Comparison of ENCODE assay signal across 23 cellular contexts in the genomic region with DNA sequence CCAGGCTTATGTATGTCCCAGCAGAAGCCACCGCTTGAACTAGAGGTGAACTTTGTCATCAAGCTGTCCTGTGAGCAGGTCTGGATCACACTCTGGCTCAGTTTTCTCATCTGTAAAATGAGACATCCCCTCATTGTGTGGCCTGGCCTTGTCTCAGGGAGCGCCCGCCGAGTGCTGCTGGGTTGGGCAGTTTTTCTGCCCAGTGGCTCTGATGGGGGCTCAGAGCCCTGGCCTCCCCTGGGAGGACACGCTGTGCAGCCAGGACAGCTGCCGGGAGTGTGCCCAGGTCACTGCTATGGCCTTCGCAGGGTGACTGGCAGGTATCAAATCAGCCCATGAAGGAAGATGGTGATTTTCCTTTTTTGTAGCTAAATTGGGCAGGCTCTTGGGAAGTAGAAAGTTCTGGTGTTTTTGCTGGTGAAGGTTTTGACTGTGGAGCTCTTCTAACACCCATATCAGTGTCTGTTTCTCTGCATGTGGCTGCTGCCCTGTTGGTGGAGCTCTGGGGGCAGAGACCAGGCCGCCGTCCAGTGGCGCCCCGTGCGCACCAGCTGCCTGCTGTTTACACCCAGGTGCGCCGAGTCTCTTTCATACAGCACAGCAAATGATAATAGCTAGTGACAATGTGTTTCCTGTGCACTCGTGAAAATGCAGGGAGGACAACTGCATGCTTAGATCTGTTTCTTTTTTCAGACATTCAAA. TPM values are rescaled to one million over a fixed set of nuclear protein-coding genes. Genes with fewer than 3 reads are reported as not detected.
DNase-seq lines count a peak whose midpoint lies in the region; ATAC-seq, FAIRE-seq and TF ChIP-seq lines count a peak whose summit lies in the region.
"Had no signal": no experiment of that assay in that cellular context is flagged by ENCODE, and none has a peak within 500 bp of the region (broad histone marks: within the 10 kb centered on the region; RNA-seq: fewer than 3 reads in every experiment).

No MANE protein-coding gene starts in this region.

- H3K4me2 ChIP-seq in HepG2 (ENCODE audit: low read depth, low read length) (no peak overlapping the region), hepatocyte (no peak overlapping the region)

- in situ Hi-C loops in HepG2 (cut with HindIII; ENCODE audit: extremely low pct_ligation_motif_present, low pct_unique_long_range_greater_than_20kb) = no loop called here

- H3K9me3 Mint-ChIP-seq in chondrocyte (ENCODE audit: low read depth) = no peaks in the 10 kb centered on the region
- H3K9me3 Mint-ChIP-seq: T-helper 1 cell treated with Interleukin-12 subunit alpha and Interleukin-12 subunit beta and Interleukin-4 antibody, amounts not matched to agents 30 μg/mL and 1 μg/mL, for 36 hours had no signal

- CTCF ChIA-PET in HepG2 (lab: Yijun Ruan, JAX; ENCODE audit: low intra/inter-chr PET ratio, low total read pairs) (no interaction called here), GM10248 (lab: Yijun Ruan, JAX) (interaction anchor here (2.0 kb wide), 1 partner anchor 10 kb away, joined by 8 read pairs; no protein-coding TSS in a partner anchor)

- no peak for TF ChIP-seq EP300 in HepG2 (IDR thresholded peaks at IDR 0.05; ENCODE audit: low read depth in 2 of 2, low read length in 2 of 2)
- TF ChIP-seq EP300 in HepG2 (CRISPR knock-in tag; IDR thresholded peaks at IDR 0.05; ENCODE audit: borderline replicate concordance) = no peak
- TF ChIP-seq EP300 in tibial nerve (IDR thresholded peaks at IDR 0.05) = no peak

- no peak for TF ChIP-seq RAD21 in HepG2 (CRISPR knock-in tag; IDR thresholded peaks at IDR 0.05)

- H3K9ac ChIP-seq in HepG2 (ENCODE audit: insufficient read depth, low read depth, low read length) = no peak overlapping the region

- TF ChIP-seq CTCF in HepG2 (CRISPR knock-in tag; IDR thresholded peaks at IDR 0.05) (no peak), right lobe of liver (IDR thresholded peaks at IDR 0.05) (no peak), chondrocyte (IDR thresholded peaks at IDR 0.05) (no peak), tibial nerve (IDR thresholded peaks at IDR 0.05) (no peak), hepatocyte (IDR thresholded peaks at IDR 0.05; ENCODE audit: poor library complexity) (no peak), GM10248 (IDR thresholded peaks at IDR 0.05; ENCODE audit: control extremely low read depth, extremely low read depth, low read depth, missing control alignments) (no peak)

- no peaks in the 10 kb centered on the region for H3K9me2 ChIP-seq in hepatocyte (replicated peaks; ENCODE audit: insufficient read depth)

- peak overlapping the region; percentile 20 for H3K27ac ChIP-seq in HepG2 (ENCODE audit: extremely low read length, insufficient read depth, low read length)
- no peak overlapping the region for H3K27ac ChIP-seq in right lobe of liver
- no peak overlapping the region for H3K27ac ChIP-seq in tibial nerve
- no peak overlapping the region for H3K27ac ChIP-seq in hepatocyte
- H3K27ac ChIP-seq: SJCRH30, testis had no signal

- intact Hi-C loops in HepG2 (cut with micrococcal nuclease; ENCODE audit: unreplicated experiment) = no loop called here
- intact Hi-C loops in right lobe of liver (cut with DNase I) = no loop called here

- H4K20me1 ChIP-seq in HepG2 (ENCODE audit: insufficient read depth, low read length) (no peaks in the 10 kb centered on the region), hepatocyte (ENCODE audit: insufficient read depth, poor library complexity, severe bottlenecking) (no peaks in the 10 kb centered on the region)

- H3K4me3 ChIP-seq in HepG2 (replicated peaks in 1 of 3; ENCODE audit: insufficient read depth in 1 of 3, low read depth in 2 of 3, low read length in 3 of 3) (no peak overlapping the region), right lobe of liver (no peak overlapping the region), tibial nerve (no peak overlapping the region), hepatocyte (no peak overlapping the region)
- H3K4me3 ChIP-seq: SJCRH30, testis had no signal

- H3K27me3 ChIP-seq in HepG2 (ENCODE audit: control insufficient read depth in 1 of 2, insufficient read depth in 2 of 2, low read length in 2 of 2) (no peaks in the 10 kb centered on the region), right lobe of liver (no peaks in the 10 kb centered on the region), tibial nerve (no peaks in the 10 kb centered on the region), hepatocyte (no peaks in the 10 kb centered on the region)
- H3K27me3 ChIP-seq: SJCRH30, testis had no signal

- peaks cover 13% of the 10 kb centered on the region for H3K27me3 Mint-ChIP-seq in chondrocyte (ENCODE audit: low read depth)

- 84% methylated on average over 9 of the region's 15 CpGs for WGBS in HepG2 (ENCODE audit: low lambda C conversion rate)
- 100% methylated on average over 4 of the region's 15 CpGs for WGBS in right lobe of liver (ENCODE audit: insufficient coverage, low coverage, low lambda C conversion rate, missing lambda C conversion rate)
- 85 to 91% methylated on average over 15 of the region's 15 CpGs for WGBS in tibial nerve, 2 donors
- WGBS in hepatocyte (ENCODE audit: low lambda C conversion rate, missing lambda C conversion rate) = 94% methylated on average over 15 of the region's 15 CpGs

- no peak for ATAC-seq in HepG2
- ATAC-seq in right lobe of liver = no peak
- ATAC-seq: esophagus mucosa, sciatic nerve had no signal

- H2AFZ ChIP-seq in HepG2 (ENCODE audit: low read length) (no peak overlapping the region), hepatocyte (no peak overlapping the region)

- H3K79me2 ChIP-seq in HepG2 (ENCODE audit: insufficient read depth, low read length) (no peaks in the 10 kb centered on the region), hepatocyte (no peaks in the 10 kb centered on the region)

- no peak overlapping the region for H3K27ac Mint-ChIP-seq in chondrocyte (ENCODE audit: unreplicated experiment)
- H3K27ac Mint-ChIP-seq: T-helper 1 cell treated with Interleukin-12 subunit alpha and Interleukin-12 subunit beta and Interleukin-4 antibody, amounts not matched to agents 30 μg/mL and 1 μg/mL, for 36 hours had no signal

- peaks cover 6% of the 10 kb centered on the region for H3K36me3 Mint-ChIP-seq in chondrocyte (ENCODE audit: low read depth)

- FAIRE-seq in HepG2 (lab: Jason Lieb, UNC) = no peak
- FAIRE-seq: frontal cortex, islet of Langerhans had no signal

- TF ChIP-seq POLR2A in HepG2 (IDR thresholded peaks at IDR 0.05; ENCODE audit: insufficient read depth in 1 of 2, low read depth in 2 of 2, low read length in 2 of 2) = no peak
- no peak for TF ChIP-seq POLR2A in right lobe of liver (IDR thresholded peaks at IDR 0.05)
- no peak for TF ChIP-seq POLR2A in tibial nerve (IDR thresholded peaks at IDR 0.05)

- H3K4me1 Mint-ChIP-seq in chondrocyte (ENCODE audit: low read depth) = no peaks in the 10 kb centered on the region

- H3K4me1 ChIP-seq in HepG2 (ENCODE audit: insufficient read depth, low read length) = peaks cover 17% of the 10 kb centered on the region
- no peaks in the 10 kb centered on the region for H3K4me1 ChIP-seq in right lobe of liver
- no peaks in the 10 kb centered on the region for H3K4me1 ChIP-seq in tibial nerve
- no peaks in the 10 kb centered on the region for H3K4me1 ChIP-seq in hepatocyte (ENCODE audit: insufficient read depth)
- H3K4me1 ChIP-seq: testis had no signal

- no TSS peak for BruUV-seq in HepG2 (replicated peaks; lab: Mats Ljungman, UMichigan)

- H3K9me3 ChIP-seq in HepG2 (ENCODE audit: low read length) (no peaks in the 10 kb centered on the region), right lobe of liver (no peaks in the 10 kb centered on the region), tibial nerve (peaks cover 0 to 6% (median 0%) of the 10 kb centered on the region in 4 donors), hepatocyte (ENCODE audit: low read depth) (no peaks in the 10 kb centered on the region)
- H3K9me3 ChIP-seq: SJCRH30, testis had no signal

- peaks cover 0 to 1% of the 10 kb centered on the region in 2 experiments; a peak in 1 of 5 replicates for H3K36me3 ChIP-seq in HepG2 (replicated peaks in 1 of 2; ENCODE audit: control insufficient read depth in 1 of 2, insufficient read depth in 2 of 2, low read length in 2 of 2)
- H3K36me3 ChIP-seq in right lobe of liver = peaks cover 0 to 3% (median 0%) of the 10 kb centered on the region in 4 donors
- peaks cover 0 to 51% (median 0%) of the 10 kb centered on the region in 3 donors for H3K36me3 ChIP-seq in tibial nerve
- no peaks in the 10 kb centered on the region for H3K36me3 ChIP-seq in hepatocyte (replicated peaks; ENCODE audit: insufficient read depth, low read depth)
- H3K36me3 ChIP-seq: SJCRH30 had no signal

- H3K4me3 Mint-ChIP-seq in chondrocyte (ENCODE audit: unreplicated experiment) = no peak overlapping the region
- H3K4me3 Mint-ChIP-seq: T-helper 1 cell treated with Interleukin-12 subunit alpha and Interleukin-12 subunit beta and Interleukin-4 antibody, amounts not matched to agents 30 μg/mL and 1 μg/mL, for 36 hours had no signal

- POLR2A ChIA-PET in HepG2 (lab: Yijun Ruan, JAX) = no interaction called here
- POLR2A ChIA-PET in GM10248 (lab: Yijun Ruan, JAX) = no interaction called here

- DNase-seq in HepG2 (ENCODE audit: low spot score) (no peak), right lobe of liver (no peak), NCI-H2081 (lab: John Stamatoyannopoulos, UW) (peak; percentile 57 to 83), chondrocyte (ENCODE audit: low spot score) (peak; percentile 62), tibial nerve (ENCODE audit: low spot score in 2 of 2) (no peak), hepatocyte (ENCODE audit: low spot score) (no peak), GM10248 (ENCODE audit: extremely low spot score) (no peak)
- DNase-seq: activated CD4-positive, alpha-beta T cell treated with anti-CD3 and anti-CD28 coated beads, Interleukin-2, amount 50 U/mL, for 1 hour; activated CD8-positive, alpha-beta memory T cell treated with anti-CD3 and anti-CD28 coated beads, Interleukin-2, amount 50 U/mL, for 48 hours; effector CD8-positive, alpha-beta T cell; hypothalamus; KG1; NCI-H2029; NCI-H526 treated with DMSO at 0.1 percent for 48 hours; SJCRH30; testis had no signal

RNA-seq across cellular contexts. Expression of a gene that starts 40.8 kb away (rescaled TPM):
- total RNA-seq in HepG2 (2016; rRNA removed; fragmentation: Illumina TruSeq; extraction: Trizol) = 3.2 and 4.7 TPM in 2 replicates
- 3.1 and 3.7 TPM in 2 replicates for total RNA-seq in HepG2 (2016; cell fraction: cytosol; rRNA removed; fragmentation: Illumina TruSeq; extraction: Trizol; ENCODE audit: low read depth)
- 3.2 and 5.3 TPM in 2 replicates for total RNA-seq in HepG2 (2016; cell fraction: insoluble cytoplasmic fraction; rRNA removed; fragmentation: Illumina TruSeq; extraction: Trizol)
- total RNA-seq in HepG2 (2016; cell fraction: membrane; rRNA removed; fragmentation: Illumina TruSeq; extraction: Trizol) = 3.7 and 4.3 TPM in 2 replicates
- 5.8 and 6.1 TPM in 2 replicates for total RNA-seq in HepG2 (2016; cell fraction: nucleus; rRNA removed; fragmentation: Illumina TruSeq; extraction: Trizol)
- polyA plus RNA-seq in HepG2 (2011; rRNA removed) = 8.3 and 8.8 TPM in 2 replicates
- polyA plus RNA-seq in HepG2 (2011; cell fraction: cytosol; rRNA removed) = 6.3 and 6.8 TPM in 2 replicates
- 13.7 and 17.8 TPM in 2 replicates for polyA plus RNA-seq in HepG2 (2011; cell fraction: nucleus; rRNA removed)
- polyA plus RNA-seq in HepG2 (2012) = 2.7 and 5.6 TPM in 2 replicates
- polyA plus RNA-seq in HepG2 (2016; cell fraction: cytosol; fragmentation: Illumina TruSeq; extraction: Trizol; ENCODE audit: low read depth) = 2.4 and 3.1 TPM in 2 replicates
- 3.4 and 3.9 TPM in 2 replicates for polyA plus RNA-seq in HepG2 (2016; cell fraction: insoluble cytoplasmic fraction; fragmentation: Illumina TruSeq; extraction: Trizol; ENCODE audit: low read depth)
- polyA plus RNA-seq in HepG2 (2016; cell fraction: membrane; fragmentation: Illumina TruSeq; extraction: Trizol; ENCODE audit: low read depth) = 3.1 and 3.4 TPM in 2 replicates
- polyA plus RNA-seq in HepG2 (2016; cell fraction: nucleus; fragmentation: Illumina TruSeq; extraction: Trizol; ENCODE audit: insufficient read depth, low read depth) = 7.4 and 7.6 TPM in 2 replicates
- 0.12 and 15.3 TPM in 2 replicates for polyA minus RNA-seq in HepG2 (2011; rRNA and poly(A)+ RNA removed; ENCODE audit: low replicate concordance)
- polyA minus RNA-seq in HepG2 (2011; cell fraction: cytosol; rRNA and poly(A)+ RNA removed) = 2.7 and 2.9 TPM in 2 replicates
- polyA minus RNA-seq in HepG2 (2011; cell fraction: nucleus; rRNA and poly(A)+ RNA removed) = 5.5 and 6.8 TPM in 2 replicates
- 10 to 100 TPM; 10.4 to 15.5 (median 13.5) TPM for total RNA-seq in right lobe of liver
- 0.35 to 0.60 TPM (median 0.41 TPM) in 3 replicates for total RNA-seq in chondrocyte
- total RNA-seq in tibial nerve = 1 to 10 TPM in 1 of 4 donors, not detected in 3; 1.6 TPM
- total RNA-seq in hepatocyte = 9.6 and 11.9 TPM in 2 replicates
- 6.1 and 7.6 TPM in 2 replicates for polyA plus RNA-seq in hepatocyte
- total RNA-seq: Daoy, H7, SJCRH30 had no signal

Comparison
In these comparisons a context has a peak if more than half of its experiments do, and no peak if none do; other contexts are left out.
1. DNase-seq: peak in NCI-H2081 (2 of 2) and chondrocyte (single experiment); none in HepG2 (single experiment), right lobe of liver (0 of 3), tibial nerve (0 of 2), hepatocyte (single experiment) and GM10248 (single experiment).